8 cellular contexts compared by ENCODE assay signal in the genomic region with DNA sequence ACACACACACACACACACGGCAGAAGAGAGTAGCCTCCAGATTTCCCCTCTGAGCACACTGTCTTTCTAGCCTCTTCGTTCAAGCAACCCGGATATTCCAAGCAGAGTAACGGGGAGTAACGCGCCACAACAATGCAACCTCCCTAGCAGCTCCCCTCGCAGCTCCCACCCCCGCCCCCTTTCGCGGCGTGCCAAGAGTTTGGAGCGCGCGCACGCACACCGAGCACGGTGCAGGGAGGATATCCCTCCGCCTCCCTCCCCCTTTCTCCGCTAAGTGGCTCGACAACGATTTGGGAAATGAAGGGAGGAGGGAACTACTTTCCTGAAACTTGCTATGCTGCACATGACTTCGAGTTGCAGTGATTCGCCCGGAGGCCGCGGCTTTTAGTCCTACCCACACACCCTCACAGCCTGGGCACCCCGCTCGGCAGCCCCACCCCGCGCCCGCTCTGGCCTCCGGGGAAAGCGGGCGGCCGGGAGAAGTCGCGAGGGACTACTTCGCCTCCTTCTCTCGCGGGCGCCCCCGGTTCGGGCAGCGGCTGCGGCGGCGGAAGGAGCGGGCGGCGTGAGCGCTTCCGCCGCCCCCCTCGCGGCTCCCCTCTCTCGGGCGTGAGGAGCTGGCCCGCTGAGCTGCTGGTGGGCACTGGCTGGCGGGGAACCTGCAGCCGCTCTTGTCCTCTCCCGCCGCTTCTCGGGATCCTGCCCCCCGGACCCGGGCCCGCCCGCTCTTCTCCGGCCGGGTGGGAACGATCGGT. TPM values are rescaled to one million over a fixed set of nuclear protein-coding genes. Genes with fewer than 3 reads are reported as not detected.
DNase-seq lines count a peak whose midpoint lies in the region; ATAC-seq and TF ChIP-seq lines count a peak whose summit lies in the region.

No MANE protein-coding gene starts in this region.

- peak overlapping the region; percentile 55 for H3K27ac Mint-ChIP-seq in activated CD4-positive, alpha-beta T cell treated with anti-CD3 and anti-CD28 coated beads, Interleukin-2, amount 10 ng/mL, durations not matched to agents 7 days and 5 days
- peak overlapping the region; percentile 97 for H3K27ac Mint-ChIP-seq in dendritic cell treated with granulocyte-macrophage colony-stimulating factor and Interleukin-4, amounts not matched to agents 40 ng/mL and 50 ng/mL, for 4 days

- H3K27me3 Mint-ChIP-seq in activated CD4-positive, alpha-beta T cell treated with anti-CD3 and anti-CD28 coated beads, Interleukin-2, amount 10 ng/mL, durations not matched to agents 7 days and 5 days: peaks cover 72% of the 10 kb centered on the region
- H3K27me3 Mint-ChIP-seq in dendritic cell treated with granulocyte-macrophage colony-stimulating factor and Interleukin-4, amounts not matched to agents 40 ng/mL and 50 ng/mL, for 4 days: peaks cover 12% of the 10 kb centered on the region

- peak; percentile 98 for DNase-seq in AG04450 (ENCODE audit: low read depth, low spot score)
- DNase-seq in NCI-H526 treated with DMSO at 0.1 percent for 48 hours (lab: John Stamatoyannopoulos, UW): peak; percentile 73
- peak; percentile 56 for DNase-seq in activated CD4-positive, alpha-beta T cell treated with anti-CD3 and anti-CD28 coated beads, Interleukin-2, amount 10 ng/mL, durations not matched to agents 7 days and 5 days
- DNase-seq in left kidney (ENCODE audit: low read depth, low spot score): peak; percentile 99
- DNase-seq in stimulated activated CD4-positive, alpha-beta T cell treated with anti-CD3 and anti-CD28 coated beads, Interleukin-1b, Interleukin-23, amount 100 ng/mL, for 24 hours (ENCODE audit: low read depth in 4 of 4, low spot score in 1 of 4): peak; percentile 12 to 67 (median 48)

- TF ChIP-seq POLR2A in GM18951 (IDR thresholded peaks at IDR 0.05; ENCODE audit: extremely low read depth, insufficient read depth, insufficient read length): peak; percentile 62

- in situ Hi-C loops in GM18951 (cut with MboI; ENCODE audit: low sequenced_read_pairs, unreplicated experiment): no loop called here

- ATAC-seq in HG03354 (IDR thresholded peaks at IDR 0.05; ENCODE audit: poor library complexity, severe bottlenecking, unreplicated experiment): peak; percentile 49

- intact Hi-C loops in dendritic cell treated with granulocyte-macrophage colony-stimulating factor and Interleukin-4, amounts not matched to agents 40 ng/mL and 50 ng/mL, for 4 days (cut with micrococcal nuclease): loop anchor here (1.0 to 10.0 kb wide), 5 partner anchors 45 to 201 kb away; no protein-coding TSS in a partner anchor

- no peak for TF ChIP-seq CTCF in AG04450 (IDR thresholded peaks at IDR 0.05; ENCODE audit: low read depth, low read length)

- no peaks in the 10 kb centered on the region for H3K27me3 ChIP-seq in AG04450 (ENCODE audit: control insufficient read depth, insufficient read depth, low read length)

- H3K4me3 Mint-ChIP-seq in activated CD4-positive, alpha-beta T cell treated with anti-CD3 and anti-CD28 coated beads, Interleukin-2, amount 10 ng/mL, durations not matched to agents 7 days and 5 days: peak overlapping the region; percentile 77
- peak overlapping the region; percentile 92 for H3K4me3 Mint-ChIP-seq in dendritic cell treated with granulocyte-macrophage colony-stimulating factor and Interleukin-4, amounts not matched to agents 40 ng/mL and 50 ng/mL, for 4 days

- H3K4me1 Mint-ChIP-seq in activated CD4-positive, alpha-beta T cell treated with anti-CD3 and anti-CD28 coated beads, Interleukin-2, amount 10 ng/mL, durations not matched to agents 7 days and 5 days: peaks cover 32% of the 10 kb centered on the region
- peaks cover 16% of the 10 kb centered on the region for H3K4me1 Mint-ChIP-seq in dendritic cell treated with granulocyte-macrophage colony-stimulating factor and Interleukin-4, amounts not matched to agents 40 ng/mL and 50 ng/mL, for 4 days (ENCODE audit: low read depth)

- H3K36me3 Mint-ChIP-seq in activated CD4-positive, alpha-beta T cell treated with anti-CD3 and anti-CD28 coated beads, Interleukin-2, amount 10 ng/mL, durations not matched to agents 7 days and 5 days (ENCODE audit: low read depth): no peaks in the 10 kb centered on the region
- H3K36me3 Mint-ChIP-seq in dendritic cell treated with granulocyte-macrophage colony-stimulating factor and Interleukin-4, amounts not matched to agents 40 ng/mL and 50 ng/mL, for 4 days (ENCODE audit: low read depth): peaks cover 38% of the 10 kb centered on the region

- H3K4me3 ChIP-seq in AG04450 (ENCODE audit: low read depth, low read length): peak overlapping the region; percentile 93

- no peaks in the 10 kb centered on the region for H3K9me3 Mint-ChIP-seq in activated CD4-positive, alpha-beta T cell treated with anti-CD3 and anti-CD28 coated beads, Interleukin-2, amount 10 ng/mL, durations not matched to agents 7 days and 5 days
- no peaks in the 10 kb centered on the region for H3K9me3 Mint-ChIP-seq in dendritic cell treated with granulocyte-macrophage colony-stimulating factor and Interleukin-4, amounts not matched to agents 40 ng/mL and 50 ng/mL, for 4 days

- POLR2A ChIA-PET in AG04450 (lab: Yijun Ruan, JAX): interaction anchor here (0.5 to 2.3 kb wide), 29 partner anchors 8 to 1682 kb away, joined by 3 to 29 read pairs (median 4); partner anchors contain the start of gene FAM98B
- POLR2A ChIA-PET in activated CD4-positive, alpha-beta T cell treated with anti-CD3 and anti-CD28 coated beads, Interleukin-2, amount 10 ng/mL, durations not matched to agents 7 days and 5 days (lab: Charles Lee): interaction anchor here (0.7 to 0.8 kb wide), 2 partner anchors 173 to 203 kb away, joined by 3 read pairs; no protein-coding TSS in a partner anchor

- CTCF ChIA-PET in AG04450 (lab: Charles Lee): interaction anchor here (0.6 to 3.9 kb wide), 10 partner anchors 17 to 256 kb away, joined by 3 to 20 read pairs (median 4); no protein-coding TSS in a partner anchor
- CTCF ChIA-PET in activated CD4-positive, alpha-beta T cell treated with anti-CD3 and anti-CD28 coated beads, Interleukin-2, amount 10 ng/mL, durations not matched to agents 7 days and 5 days (lab: Charles Lee): interaction anchor here (0.6 kb wide), 1 partner anchor 1434 kb away, joined by 3 read pairs; no protein-coding TSS in a partner anchor

- H3K27ac ChIP-seq in AG04450 (ENCODE audit: low read depth, low read length): peak overlapping the region; percentile 94

- H3K9me3 ChIP-seq in AG04450 (ENCODE audit: control insufficient read depth, insufficient read depth, low read length): no peaks in the 10 kb centered on the region; the same call in 1 of the 2 replicates

RNA-seq across cellular contexts. Expression of gene SPRED1, which starts 0.7 kb away (rescaled TPM):
- polyA plus RNA-seq in AG04450 (2011; rRNA removed): 10.7 and 15.1 TPM in 2 replicates
- polyA minus RNA-seq in AG04450 (2011; rRNA and poly(A)+ RNA removed): 29.6 and 34.2 TPM in 2 replicates
- total RNA-seq in activated CD4-positive, alpha-beta T cell treated with anti-CD3 and anti-CD28 coated beads, Interleukin-2, amount 10 ng/mL, durations not matched to agents 7 days and 5 days: under 1 TPM; 0.15 to 0.29 TPM

Comparison
In these comparisons a context has a peak if more than half of its experiments do, and no peak if none do; other contexts are left out.
1. Peak in every context shown above with its lines: DNase-seq, ATAC-seq, H3K4me3 ChIP-seq and H3K27ac ChIP-seq.
2. DNase-seq: peak in every context shown above with its lines; median percentile 99 in left kidney; 98 in AG04450; 73 in NCI-H526 treated with DMSO at 0.1 percent for 48 hours; 56 in activated CD4-positive, alpha-beta T cell treated with anti-CD3 and anti-CD28 coated beads, Interleukin-2, amount 10 ng/mL, durations not matched to agents 7 days and 5 days; 48 in stimulated activated CD4-positive, alpha-beta T cell treated with anti-CD3 and anti-CD28 coated beads, Interleukin-1b, Interleukin-23, amount 100 ng/mL, for 24 hours.